8 cellular contexts compared by ENCODE assay signal in genomic region chr17:65561394-65562205, GRCh38. TPM values are rescaled to one million over a fixed set of nuclear protein-coding genes. Genes with fewer than 3 reads are reported as not detected.
DNase-seq lines count a peak whose midpoint lies in the region; ATAC-seq, FAIRE-seq and TF ChIP-seq lines count a peak whose summit lies in the region.

TSS of gene AXIN2 (minus strand) at chr17:65561648. CDS start at chr17:65558620, 3,028 bp downstream.

- 0 to 1% (median 1%) methylated on average over 35 to 68 of the region's 68 CpGs for WGBS in ovary, 3 donors

- H3K9me3 ChIP-seq in Loucy (ENCODE audit: insufficient read depth, low read depth, low read length) (no peaks in the 10 kb centered on the region), ovary (no peaks in the 10 kb centered on the region), thoracic aorta (no peaks in the 10 kb centered on the region)

- no peaks in the 10 kb centered on the region for H3K36me3 Mint-ChIP-seq in activated naive CD8-positive, alpha-beta T cell treated with anti-CD3 and anti-CD28 coated beads for 36 hours

- peaks cover 4% of the 10 kb centered on the region; the same call in 1 of the 2 replicates for H3F3A ChIP-seq in Loucy (ENCODE audit: low read depth)

- H3K27me3 Mint-ChIP-seq in activated naive CD8-positive, alpha-beta T cell treated with anti-CD3 and anti-CD28 coated beads for 36 hours: no peaks in the 10 kb centered on the region

- H3K4me3 ChIP-seq in Loucy (ENCODE audit: low read length, poor library complexity, severe bottlenecking) (peak within 1 kb of the TSS; percentile 73), ovary (peak within 1 kb of the TSS; percentile 86), thoracic aorta (no peak within 1 kb of the TSS)

- H4K20me1 ChIP-seq in Loucy (ENCODE audit: insufficient read depth, low read length, poor library complexity, severe bottlenecking): no peaks in the 10 kb centered on the region

- no peak for FAIRE-seq in H54 (lab: Jason Lieb, UNC)

- TF ChIP-seq POLR2A in H54 (IDR thresholded peaks at IDR 0.05; ENCODE audit: low read depth, low read length): no peak
- no peak for TF ChIP-seq POLR2A in ovary (IDR thresholded peaks at IDR 0.05)

- TF ChIP-seq EP300 in ovary (IDR thresholded peaks at IDR 0.05): no peak

- ATAC-seq in SK-N-SH treated with all-trans-retinoic acid at 6 μM for 48 hours (peak; percentile 77), Right ventricle myocardium inferior (peak; percentile 89), thoracic aorta (ENCODE audit: insufficient number of reproducible peaks, low FRiP score, low read depth) (peak; percentile 60)

- H3K36me3 ChIP-seq in Loucy (ENCODE audit: insufficient read depth, low read length): no peaks in the 10 kb centered on the region
- H3K36me3 ChIP-seq in ovary: no peaks in the 10 kb centered on the region
- no peaks in the 10 kb centered on the region for H3K36me3 ChIP-seq in thoracic aorta

- H3K9me2 ChIP-seq in Loucy (replicated peaks; ENCODE audit: low read depth, low read length): no peaks in the 10 kb centered on the region

- peak within 1 kb of the TSS; percentile 92 to 96 for H3K27ac ChIP-seq in ovary
- H3K27ac ChIP-seq in thoracic aorta: peak within 1 kb of the TSS; percentile 89 to 95

- peak within 1 kb of the TSS; percentile 68 for H3K27ac Mint-ChIP-seq in activated naive CD8-positive, alpha-beta T cell treated with anti-CD3 and anti-CD28 coated beads for 36 hours

- H3K4me3 Mint-ChIP-seq in activated naive CD8-positive, alpha-beta T cell treated with anti-CD3 and anti-CD28 coated beads for 36 hours: peak within 1 kb of the TSS; percentile 81

- peaks cover 26% of the 10 kb centered on the region for H3K4me1 Mint-ChIP-seq in activated naive CD8-positive, alpha-beta T cell treated with anti-CD3 and anti-CD28 coated beads for 36 hours

- H3K9ac ChIP-seq in Loucy (ENCODE audit: low read depth, low read length, poor library complexity, severe bottlenecking): peak within 1 kb of the TSS; percentile 54

- H3K4me2 ChIP-seq in Loucy (ENCODE audit: low read depth, low read length, poor library complexity, severe bottlenecking): peak within 1 kb of the TSS; percentile 97

- intact Hi-C loops in Right ventricle myocardium inferior (cut with DNase I): loop anchor here (5.0 kb wide), 1 partner anchor 171 kb away; no protein-coding TSS in a partner anchor
- intact Hi-C loops in ovary (cut with DNase I): loop anchor here in 1 of 4 donors (5.0 to 10.0 kb wide), 2 partner anchors 143 to 356 kb away; no protein-coding TSS in a partner anchor

- H2AFZ ChIP-seq in Loucy (ENCODE audit: low read length): peak within 1 kb of the TSS; percentile 92

- H3K79me2 ChIP-seq in Loucy (ENCODE audit: insufficient read depth, low read length): no peaks in the 10 kb centered on the region

- DNase-seq in DMS79 treated with DMSO at 0.1 percent for 48 hours (lab: John Stamatoyannopoulos, UW) (peak; percentile 8), H54 (ENCODE audit: insufficient read length, low spot score) (peak; percentile 100), Right ventricle myocardium inferior (ENCODE audit: missing footprints) (peak; percentile 94), ovary (peak; percentile 92 to 95 (median 93)), thoracic aorta (ENCODE audit: low spot score) (peak; percentile 66)
- DNase-seq in activated naive CD8-positive, alpha-beta T cell treated with anti-CD3 and anti-CD28 coated beads for 36 hours: peak; percentile 89

- H3K27me3 ChIP-seq in Loucy (ENCODE audit: insufficient read depth, low read length, poor library complexity, severe bottlenecking) (peaks cover 31% of the 10 kb centered on the region), ovary (no peaks in the 10 kb centered on the region), thoracic aorta (replicated peaks; ENCODE audit: insufficient read depth) (no peaks in the 10 kb centered on the region)

- peaks cover 26% of the 10 kb centered on the region for H3K4me1 ChIP-seq in Loucy (ENCODE audit: insufficient read depth, low read length, poor library complexity, severe bottlenecking)
- H3K4me1 ChIP-seq in ovary (ENCODE audit: insufficient read depth): peaks cover 16% of the 10 kb centered on the region
- H3K4me1 ChIP-seq in thoracic aorta (ENCODE audit: control insufficient read depth in 1 of 2, low read depth in 2 of 2): peaks cover 15 to 37% of the 10 kb centered on the region in 2 donors

- TF ChIP-seq CTCF in Loucy (conservative IDR thresholded peaks at IDR 0.05; ENCODE audit: low read length): peak; percentile 31
- TF ChIP-seq CTCF in ovary (IDR thresholded peaks at IDR 0.05): peak in 1 of 3 donors; percentile 34
- TF ChIP-seq CTCF in thoracic aorta (IDR thresholded peaks at IDR 0.05): peak; percentile 49

- H3K9me3 Mint-ChIP-seq in activated naive CD8-positive, alpha-beta T cell treated with anti-CD3 and anti-CD28 coated beads for 36 hours: no peaks in the 10 kb centered on the region

TF ChIP-seq in SK-N-SH treated with all-trans-retinoic acid at 6 μM for 48 hours, 23 proteins besides CTCF, POLR2A, EP300 and RAD21:
- no peak for TF ChIP-seq PPARA (CRISPR knock-in tag; IDR thresholded peaks at IDR 0.05; ENCODE audit: borderline replicate concordance)
- TF ChIP-seq ZC3H10 (CRISPR knock-in tag; IDR thresholded peaks at IDR 0.05): no peak
- TF ChIP-seq TOX (CRISPR knock-in tag; IDR thresholded peaks at IDR 0.05; ENCODE audit: borderline replicate concordance): no peak
- TF ChIP-seq SNAI2 (CRISPR knock-in tag; IDR thresholded peaks at IDR 0.05): no peak
- TF ChIP-seq CREB5 (CRISPR knock-in tag; IDR thresholded peaks at IDR 0.05; ENCODE audit: low read depth): no peak
- TF ChIP-seq ISL1 (CRISPR knock-in tag; IDR thresholded peaks at IDR 0.05): no peak

RNA-seq across cellular contexts. Expression of gene AXIN2, which starts in this region (rescaled TPM):
- total RNA-seq in activated naive CD8-positive, alpha-beta T cell treated with anti-CD3 and anti-CD28 coated beads for 36 hours: 1 to 10 TPM; 1.5 to 1.6 TPM
- total RNA-seq in Right ventricle myocardium inferior (22.2 TPM), ovary (10 to 100 TPM; 17.7 to 75.7 (median 44.3) TPM), thoracic aorta (10 to 100 TPM; 24.9 to 27.4 TPM)
- polyA plus RNA-seq in ovary: 10 to 100 TPM; 17.2 to 18.2 TPM

Comparison
In these comparisons a context has a peak if more than half of its experiments do, and no peak if none do; other contexts are left out.
1. DNase-seq: peak in every context shown above with its lines; median percentile 100 in H54; 94 in Right ventricle myocardium inferior; 93 in ovary; 89 in activated naive CD8-positive, alpha-beta T cell treated with anti-CD3 and anti-CD28 coated beads for 36 hours; 66 in thoracic aorta; 8 in DMS79 treated with DMSO at 0.1 percent for 48 hours.